Comparison of ENCODE assay signal across 9 cellular contexts in genomic region chr4:85756938-85757337, GRCh38.
A peak's percentile ranks its signal among the peaks of the same experiment; 100 is the strongest.
DNase-seq lines count a peak whose midpoint lies in the region; ATAC-seq, FAIRE-seq and TF ChIP-seq lines count a peak whose summit lies in the region.
"Had no signal": no experiment of that assay in that cellular context is flagged by ENCODE, and none has a peak within 500 bp of the region (broad histone marks: within the 10 kb centered on the region; RNA-seq: fewer than 3 reads in every experiment).

No MANE protein-coding gene starts in this region.

- no peaks in the 10 kb centered on the region for H3K36me3 ChIP-seq in pancreas

- TF ChIP-seq CTCF in LNCAP (IDR thresholded peaks at IDR 0.05) (peak; percentile 58), pancreas (IDR thresholded peaks at IDR 0.05) (peak in 3 of 4 donors; percentile 15 to 25 (median 16))

- intact Hi-C loops in pancreas (cut with DNase I): no loop called here

- H3K4me1 ChIP-seq in pancreas: peaks cover 0 to 13% (median 8%) of the 10 kb centered on the region in 3 donors

- no peak overlapping the region for H3K27ac ChIP-seq in pancreas

- no peaks in the 10 kb centered on the region for H3K9me3 ChIP-seq in pancreas

- no peaks in the 10 kb centered on the region for H3K27me3 ChIP-seq in pancreas

- no peak overlapping the region for H3K4me3 ChIP-seq in pancreas

- FAIRE-seq in pancreas (lab: Jason Lieb, UNC): no peak

- peak; percentile 72 for ATAC-seq in GM18502 (IDR thresholded peaks at IDR 0.05; ENCODE audit: poor library complexity, unreplicated experiment)
- peak in 3 of 4 donors; percentile 61 to 80 (median 73) for ATAC-seq in pancreas
- no peak for ATAC-seq in GM21737 (IDR thresholded peaks at IDR 0.05; ENCODE audit: unreplicated experiment)
- ATAC-seq in HG02885 (IDR thresholded peaks at IDR 0.05; ENCODE audit: poor library complexity, unreplicated experiment): no peak
- ATAC-seq: activated T-cell treated with anti-CD3 and anti-CD28 coated beads, Interleukin-2, amount 50 U/mL, for 4 hours had no signal

- 56% methylated on average over 2 to 3 of the region's 3 CpGs for WGBS in pancreas, 2 donors

- peak; percentile 82 for DNase-seq in dermis blood vessel endothelial cell
- peak in 1 of 6 donors; percentile 26 for DNase-seq in pancreas
- DNase-seq in middle frontal gyrus (ENCODE audit: extremely low spot score, low spot score): no peak
- DNase-seq in NCI-H1048 (lab: John Stamatoyannopoulos, UW): no peak
- DNase-seq: activated T-cell treated with anti-CD3 and anti-CD28 coated beads, Interleukin-2, amount 50 U/mL, for 4 hours had no signal

Comparison
In these comparisons a context has a peak if more than half of its experiments do, and no peak if none do; other contexts are left out.
1. ATAC-seq: peak in GM18502 (single experiment) and pancreas (3 of 4); none in GM21737 (single experiment) and HG02885 (single experiment).